Comparison of ENCODE assay signal across 9 cellular contexts in the genomic region with DNA sequence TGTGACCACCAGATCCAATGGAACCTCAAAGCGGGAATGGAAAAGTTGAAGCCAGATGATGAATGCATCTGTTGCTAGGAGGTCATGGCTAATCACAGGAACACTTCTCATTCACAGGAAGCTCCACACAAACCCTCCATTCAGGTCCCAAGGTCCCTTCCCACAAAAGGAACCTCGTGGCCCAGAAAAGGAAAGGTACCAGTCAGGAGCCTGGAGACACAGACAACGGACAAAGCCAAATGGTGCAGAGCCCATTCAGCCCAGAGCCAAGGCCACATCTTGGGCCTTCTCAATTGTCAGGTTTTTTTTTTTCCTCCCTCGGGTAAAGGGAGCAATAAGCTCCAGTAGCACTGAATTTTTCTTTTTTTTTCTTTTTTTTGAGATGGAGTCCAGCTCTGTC.
"Had no signal": no experiment of that assay in that cellular context is flagged by ENCODE, and none has a peak within 500 bp of the region (broad histone marks: within the 10 kb centered on the region; RNA-seq: fewer than 3 reads in every experiment).

No MANE protein-coding gene starts in this region.

- H3K9me3 ChIP-seq: HAP-1 had no signal

- H3K27ac ChIP-seq: GM23248 had no signal

- H3K4me3 ChIP-seq: GM23248, HAP-1, K562 had no signal

- ATAC-seq: HCT116, K562 had no signal

- H3K4me1 ChIP-seq: HAP-1 had no signal

- DNase-seq: GM23248, GOT3, H7, HFFc6, IMR-90, KG1 had no signal

- H3K36me3 ChIP-seq: HAP-1 had no signal
